ENCODE assay signal across 18 cellular contexts in genomic region chr20:10522328-10522727, GRCh38.
"Had no signal": no experiment of that assay in that cellular context is flagged by ENCODE, and none has a peak within 500 bp of the region (broad histone marks: within the 10 kb centered on the region; RNA-seq: fewer than 3 reads in every experiment).

No MANE protein-coding gene starts in this region.

- H3K4me1 ChIP-seq: breast epithelium had no signal

- H3K27me3 Mint-ChIP-seq: activated CD4-positive, alpha-beta T cell treated with anti-CD3 and anti-CD28 coated beads, Interleukin-2, amount 10 ng/mL, durations not matched to agents 7 days and 5 days; activated naive CD8-positive, alpha-beta T cell treated with anti-CD3 and anti-CD28 coated beads for 36 hours; naive thymus-derived CD4-positive, alpha-beta T cell; stimulated activated naive B cell treated with anti-CD40 and anti-IgM and Interleukin-4, amounts not matched to agents 10 μg/mL and 1 μg/mL and 100 μg/mL, for 72 hours had no signal

- H3K27ac ChIP-seq: breast epithelium, neutrophil, thyroid gland had no signal

- H3K9me3 Mint-ChIP-seq: activated naive CD8-positive, alpha-beta T cell treated with anti-CD3 and anti-CD28 coated beads for 36 hours; activated T-helper 1 cell treated with anti-CD3 and anti-CD28 coated beads, Interleukin-12 subunit alpha, Interleukin-12 subunit beta, Interleukin-2, Interleukin-4 antibody, amounts not matched to agents 30 ng/mL and 10 ng/mL and 1 ng/mL, durations not matched to agents 14 hours and 24 hours and 36 hours; endodermal cell; naive thymus-derived CD4-positive, alpha-beta T cell; stimulated activated naive B cell treated with anti-CD40 and anti-IgM and Interleukin-4, amounts not matched to agents 10 μg/mL and 1 μg/mL and 100 μg/mL, for 72 hours; T-helper 1 cell treated with Interleukin-12 subunit alpha and Interleukin-12 subunit beta and Interleukin-4 antibody, amounts not matched to agents 30 μg/mL and 1 μg/mL, for 36 hours had no signal

- H3K27ac Mint-ChIP-seq: activated CD4-positive, alpha-beta T cell treated with anti-CD3 and anti-CD28 coated beads, Interleukin-2, amount 10 ng/mL, durations not matched to agents 7 days and 5 days; activated naive CD8-positive, alpha-beta T cell treated with anti-CD3 and anti-CD28 coated beads for 36 hours; endodermal cell; naive thymus-derived CD4-positive, alpha-beta T cell; stimulated activated naive B cell treated with anti-CD40 and anti-IgM and Interleukin-4, amounts not matched to agents 10 μg/mL and 1 μg/mL and 100 μg/mL, for 72 hours; T-helper 1 cell treated with Interleukin-12 subunit alpha and Interleukin-12 subunit beta and Interleukin-4 antibody, amounts not matched to agents 30 μg/mL and 1 μg/mL, for 36 hours had no signal

- H3K36me3 ChIP-seq: breast epithelium, gastroesophageal sphincter, neutrophil, thyroid gland had no signal

- DNase-seq: activated CD4-positive, alpha-beta T cell treated with anti-CD3 and anti-CD28 coated beads, Interleukin-2, amount 10 ng/mL, durations not matched to agents 7 days and 5 days; activated CD8-positive, alpha-beta memory T cell treated with anti-CD3 and anti-CD28 coated beads for 24 hours; activated naive CD8-positive, alpha-beta T cell treated with anti-CD3 and anti-CD28 coated beads for 36 hours; amygdala; cerebellar nuclear complex; endodermal cell; erythroblast; left colon; naive thymus-derived CD4-positive, alpha-beta T cell; stimulated activated CD4-positive, alpha-beta T cell treated with anti-CD3 and anti-CD28 coated beads, Interleukin-2, amount 100 ng/mL, for 48 hours; stimulated activated naive B cell treated with anti-CD40 and anti-IgM and Interleukin-4, amounts not matched to agents 10 μg/mL and 1 μg/mL and 100 μg/mL, for 72 hours; thyroid gland had no signal

- ATAC-seq: gastroesophageal sphincter; left colon; naive thymus-derived CD4-positive, alpha-beta T cell; stimulated activated naive B cell treated with anti-CD40 and anti-IgM and Interleukin-4, amounts not matched to agents 10 μg/mL and 1 μg/mL and 100 μg/mL, for 72 hours had no signal

- H3K9me3 ChIP-seq: breast epithelium, gastroesophageal sphincter, neutrophil, thyroid gland had no signal

- H3K4me3 Mint-ChIP-seq: activated CD4-positive, alpha-beta T cell treated with anti-CD3 and anti-CD28 coated beads, Interleukin-2, amount 10 ng/mL, durations not matched to agents 7 days and 5 days; activated naive CD8-positive, alpha-beta T cell treated with anti-CD3 and anti-CD28 coated beads for 36 hours; activated T-helper 1 cell treated with anti-CD3 and anti-CD28 coated beads, Interleukin-12 subunit alpha, Interleukin-12 subunit beta, Interleukin-2, Interleukin-4 antibody, amounts not matched to agents 30 ng/mL and 10 ng/mL and 1 ng/mL, durations not matched to agents 14 hours and 24 hours and 36 hours; endodermal cell; naive thymus-derived CD4-positive, alpha-beta T cell; stimulated activated naive B cell treated with anti-CD40 and anti-IgM and Interleukin-4, amounts not matched to agents 10 μg/mL and 1 μg/mL and 100 μg/mL, for 72 hours; T-helper 1 cell treated with Interleukin-12 subunit alpha and Interleukin-12 subunit beta and Interleukin-4 antibody, amounts not matched to agents 30 μg/mL and 1 μg/mL, for 36 hours had no signal

- H3K4me3 ChIP-seq: breast epithelium, gastroesophageal sphincter, lung, thyroid gland had no signal
